In the genomic region with DNA sequence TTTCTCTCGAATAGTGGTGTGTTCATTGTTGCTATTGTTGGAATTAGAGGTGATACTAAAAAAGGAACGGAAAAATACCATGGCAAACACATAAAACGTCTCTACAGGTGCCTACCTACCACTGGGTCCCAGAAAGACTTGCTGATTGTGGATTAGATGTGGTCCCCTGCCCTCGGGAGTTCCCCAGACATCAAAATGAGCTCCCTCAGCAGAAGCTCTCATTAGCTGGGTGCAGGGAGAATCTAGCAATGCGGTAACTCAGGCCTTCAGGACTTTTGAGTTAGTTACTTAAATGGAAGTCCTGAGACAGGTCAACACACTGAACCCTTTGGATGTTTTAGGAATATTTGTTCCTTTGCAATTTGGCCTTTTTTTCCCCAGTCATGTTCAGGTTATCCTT, we compare ENCODE assay signal across 19 cellular contexts. TPM values are rescaled to one million over a fixed set of nuclear protein-coding genes. Genes with fewer than 3 reads are reported as not detected.
DNase-seq lines count a peak whose midpoint lies in the region; ATAC-seq and TF ChIP-seq lines count a peak whose summit lies in the region.
"Had no signal": no experiment of that assay in that cellular context is flagged by ENCODE, and none has a peak within 500 bp of the region (broad histone marks: within the 10 kb centered on the region; RNA-seq: fewer than 3 reads in every experiment).

No MANE protein-coding gene starts in this region.

- no peak for DNase-seq in activated naive CD4-positive, alpha-beta T cell (lab: John Stamatoyannopoulos, UW)
- DNase-seq in activated T-helper 2 cell treated with anti-CD3 and anti-CD28 coated beads, Interferon-gamma antibody, Interleukin-2, Interleukin-4, amounts not matched to agents 10 μg/mL and 5 μg/mL and 100 μg/mL, durations not matched to agents 14 hours and 24 hours and 36 hours (ENCODE audit: low spot score) = no peak
- no peak for DNase-seq in stimulated activated naive CD8-positive, alpha-beta T cell treated with anti-CD3 and anti-CD28 coated beads, Interleukin-15, amount 100 ng/mL, for 72 hours
- DNase-seq in GM20000 (ENCODE audit: low spot score) (no peak), COR-L47 (lab: John Stamatoyannopoulos, UW) (no peak)
- DNase-seq: effector memory CD4-positive, alpha-beta T cell; esophagus squamous epithelium; HFFc6; Kasumi-1; left colon; NCI-H1417; NCI-H69; OCI-M1; stimulated activated CD4-positive, alpha-beta T cell treated with anti-CD3 and anti-CD28 coated beads, Interleukin-15, amount 100 ng/mL, for 24 hours; stomach; upper lobe of right lung had no signal

- peaks cover 2% of the 10 kb centered on the region for H3K27me3 Mint-ChIP-seq in activated naive CD4-positive, alpha-beta T cell treated with anti-CD3 and anti-CD28 coated beads, Interleukin-2, amount 50 U/mL, for 24 hours
- H3K27me3 Mint-ChIP-seq in activated T-helper 2 cell treated with anti-CD3 and anti-CD28 coated beads, Interferon-gamma antibody, Interleukin-2, Interleukin-4, amounts not matched to agents 10 μg/mL and 5 μg/mL and 100 μg/mL, durations not matched to agents 14 hours and 24 hours and 36 hours (ENCODE audit: low read depth) = no peaks in the 10 kb centered on the region
- no peaks in the 10 kb centered on the region for H3K27me3 Mint-ChIP-seq in stimulated activated naive CD8-positive, alpha-beta T cell treated with anti-CD3 and anti-CD28 coated beads, Interleukin-15, amount 100 ng/mL, for 72 hours

- in situ Hi-C loops in GM18951 (cut with MboI; ENCODE audit: low sequenced_read_pairs, unreplicated experiment) = loop anchor here (10.0 kb wide), 1 partner anchor 173 kb away; no protein-coding TSS in a partner anchor

- H3K4me1 Mint-ChIP-seq in activated naive CD4-positive, alpha-beta T cell treated with anti-CD3 and anti-CD28 coated beads, Interleukin-2, amount 50 U/mL, for 24 hours = peaks cover 75% of the 10 kb centered on the region
- peaks cover 66% of the 10 kb centered on the region for H3K4me1 Mint-ChIP-seq in activated T-helper 2 cell treated with anti-CD3 and anti-CD28 coated beads, Interferon-gamma antibody, Interleukin-2, Interleukin-4, amounts not matched to agents 10 μg/mL and 5 μg/mL and 100 μg/mL, durations not matched to agents 14 hours and 24 hours and 36 hours (ENCODE audit: low read depth)
- peaks cover 83% of the 10 kb centered on the region for H3K4me1 Mint-ChIP-seq in stimulated activated naive CD8-positive, alpha-beta T cell treated with anti-CD3 and anti-CD28 coated beads, Interleukin-15, amount 100 ng/mL, for 72 hours

- H3K9me3 Mint-ChIP-seq in activated naive CD4-positive, alpha-beta T cell treated with anti-CD3 and anti-CD28 coated beads, Interleukin-2, amount 50 U/mL, for 24 hours = peaks cover 5% of the 10 kb centered on the region
- H3K9me3 Mint-ChIP-seq in activated T-helper 2 cell treated with anti-CD3 and anti-CD28 coated beads, Interferon-gamma antibody, Interleukin-2, Interleukin-4, amounts not matched to agents 10 μg/mL and 5 μg/mL and 100 μg/mL, durations not matched to agents 14 hours and 24 hours and 36 hours = no peaks in the 10 kb centered on the region
- H3K9me3 Mint-ChIP-seq in stimulated activated naive CD8-positive, alpha-beta T cell treated with anti-CD3 and anti-CD28 coated beads, Interleukin-15, amount 100 ng/mL, for 72 hours = no peaks in the 10 kb centered on the region

- H3K36me3 Mint-ChIP-seq in activated naive CD4-positive, alpha-beta T cell treated with anti-CD3 and anti-CD28 coated beads, Interleukin-2, amount 50 U/mL, for 24 hours = peaks cover 65% of the 10 kb centered on the region
- H3K36me3 Mint-ChIP-seq in activated T-helper 2 cell treated with anti-CD3 and anti-CD28 coated beads, Interferon-gamma antibody, Interleukin-2, Interleukin-4, amounts not matched to agents 10 μg/mL and 5 μg/mL and 100 μg/mL, durations not matched to agents 14 hours and 24 hours and 36 hours (ENCODE audit: low read depth) = peaks cover 93% of the 10 kb centered on the region

- intact Hi-C loops in activated T-helper 2 cell treated with anti-CD3 and anti-CD28 coated beads, Interferon-gamma antibody, Interleukin-2, Interleukin-4, amounts not matched to agents 10 μg/mL and 5 μg/mL and 100 μg/mL, durations not matched to agents 14 hours and 24 hours and 36 hours (cut with micrococcal nuclease) = loop anchor here (2.0 kb wide), 1 partner anchor 105 kb away; a partner anchor contains a TSS

- no peak for ATAC-seq in stimulated activated naive CD8-positive, alpha-beta T cell treated with anti-CD3 and anti-CD28 coated beads, Interleukin-15, amount 100 ng/mL, for 72 hours
- ATAC-seq: left colon, upper lobe of right lung had no signal

- no peak for TF ChIP-seq CTCF in GM20000 (IDR thresholded peaks at IDR 0.05; ENCODE audit: extremely low read depth, missing control alignments)

- peak overlapping the region; percentile 80 for H3K27ac Mint-ChIP-seq in activated naive CD4-positive, alpha-beta T cell treated with anti-CD3 and anti-CD28 coated beads, Interleukin-2, amount 50 U/mL, for 24 hours
- peak overlapping the region; percentile 75 for H3K27ac Mint-ChIP-seq in activated T-helper 2 cell treated with anti-CD3 and anti-CD28 coated beads, Interferon-gamma antibody, Interleukin-2, Interleukin-4, amounts not matched to agents 10 μg/mL and 5 μg/mL and 100 μg/mL, durations not matched to agents 14 hours and 24 hours and 36 hours
- peak overlapping the region; percentile 92 to 94 for H3K27ac Mint-ChIP-seq in stimulated activated naive CD8-positive, alpha-beta T cell treated with anti-CD3 and anti-CD28 coated beads, Interleukin-15, amount 100 ng/mL, for 72 hours
- H3K27ac Mint-ChIP-seq: HFFc6 had no signal

- peak; percentile 27 for TF ChIP-seq POLR2A in GM18951 (IDR thresholded peaks at IDR 0.05; ENCODE audit: extremely low read depth, insufficient read depth, insufficient read length)

- peak overlapping the region; percentile 86 for H3K4me3 Mint-ChIP-seq in activated naive CD4-positive, alpha-beta T cell treated with anti-CD3 and anti-CD28 coated beads, Interleukin-2, amount 50 U/mL, for 24 hours
- H3K4me3 Mint-ChIP-seq in activated T-helper 2 cell treated with anti-CD3 and anti-CD28 coated beads, Interferon-gamma antibody, Interleukin-2, Interleukin-4, amounts not matched to agents 10 μg/mL and 5 μg/mL and 100 μg/mL, durations not matched to agents 14 hours and 24 hours and 36 hours (ENCODE audit: low read depth) = peak overlapping the region; percentile 79
- peak overlapping the region; percentile 79 to 93 for H3K4me3 Mint-ChIP-seq in stimulated activated naive CD8-positive, alpha-beta T cell treated with anti-CD3 and anti-CD28 coated beads, Interleukin-15, amount 100 ng/mL, for 72 hours
- H3K4me3 Mint-ChIP-seq: HFFc6 had no signal

RNA-seq across cellular contexts. Expression of a gene that starts 6.1 kb away (rescaled TPM):
- total RNA-seq in activated T-helper 2 cell treated with anti-CD3 and anti-CD28 coated beads, Interferon-gamma antibody, Interleukin-2, Interleukin-4, amounts not matched to agents 10 μg/mL and 5 μg/mL and 100 μg/mL, durations not matched to agents 14 hours and 24 hours and 36 hours = 1,053 and 1,062 TPM in 2 replicates
- total RNA-seq: glomerular endothelial cell, HFFc6 had no signal
